In genomic region chr10:1333981-1334380, GRCh38 we compare ENCODE assay signal across 24 cellular contexts.
"Had no signal": no experiment of that assay in that cellular context is flagged by ENCODE, and none has a peak within 500 bp of the region (broad histone marks: within the 10 kb centered on the region; RNA-seq: fewer than 3 reads in every experiment).

No MANE protein-coding gene starts in this region.

- DNase-seq: stimulated activated CD4-positive, alpha-beta T cell treated with anti-CD3 and anti-CD28 coated beads, Interleukin-2, amount 100 ng/mL, for 48 hours; stimulated activated CD4-positive, alpha-beta T cell treated with anti-CD3 and anti-CD28 coated beads, Interleukin-4, amount 100 ng/mL, for 1 hour; stimulated activated CD4-positive, alpha-beta T cell treated with anti-CD3 and anti-CD28 coated beads, Interleukin-4, amount 100 ng/mL, for 24 hours; stimulated activated CD4-positive, alpha-beta T cell treated with anti-CD3 and anti-CD28 coated beads, Interleukin-4, amount 100 ng/mL, for 4 hours; stimulated activated CD8-positive, alpha-beta memory T cell treated with anti-CD3 and anti-CD28 coated beads, Interleukin-4, amount 100 ng/mL, for 48 hours; stimulated activated naive B cell treated with anti-CD40 and anti-IgM and Interleukin-4, amounts not matched to agents 10 μg/mL and 1 μg/mL and 100 μg/mL, for 72 hours; stimulated activated naive CD4-positive, alpha-beta T cell; stimulated activated naive CD4-positive, alpha-beta T cell treated with Interleukin-2 at 50 U/mL for 16 hours; stimulated activated naive CD8-positive, alpha-beta T cell treated with anti-CD3 and anti-CD28 coated beads, Interleukin-15, amount 100 ng/mL, for 72 hours; stimulated activated naive CD8-positive, alpha-beta T cell treated with anti-CD3 and anti-CD28 coated beads, Interleukin-15, Interleukin-2, amounts not matched to agents 100 U/mL and 50 U/mL, for 24 hours; stomach; substantia nigra; testis; thyroid gland; tibial artery; transverse colon; trophoblast cell; upper lobe of left lung; upper lobe of right lung; uterus had no signal

- H3K4me3 ChIP-seq: stomach, suprapubic skin, testis, thoracic aorta, thyroid gland, tibial artery, tibial nerve, transverse colon, upper lobe of left lung, upper lobe of right lung, uterus, vagina had no signal

- H3K27me3 ChIP-seq: suprapubic skin, testis, thyroid gland, tibial artery, tibial nerve, transverse colon, upper lobe of left lung, upper lobe of right lung, uterus, vagina had no signal

- H3K27ac ChIP-seq: stomach, suprapubic skin, testis, thoracic aorta, thyroid gland, tibial artery, tibial nerve, transverse colon, upper lobe of left lung, upper lobe of right lung, uterus, vagina had no signal

- H3K36me3 ChIP-seq: stomach, suprapubic skin, thoracic aorta, thyroid gland, tibial artery, tibial nerve, transverse colon, upper lobe of left lung, upper lobe of right lung, uterus, vagina had no signal

- H3K9me3 ChIP-seq: stomach, testis, thoracic aorta, thyroid gland, tibial artery, tibial nerve, transverse colon, upper lobe of left lung, upper lobe of right lung, uterus, vagina had no signal

- H3K4me1 ChIP-seq: stomach, suprapubic skin, testis, thyroid gland, tibial artery, transverse colon, upper lobe of left lung, upper lobe of right lung, uterus, vagina had no signal
